Comparison of ENCODE assay signal across 30 cellular contexts in the genomic region with DNA sequence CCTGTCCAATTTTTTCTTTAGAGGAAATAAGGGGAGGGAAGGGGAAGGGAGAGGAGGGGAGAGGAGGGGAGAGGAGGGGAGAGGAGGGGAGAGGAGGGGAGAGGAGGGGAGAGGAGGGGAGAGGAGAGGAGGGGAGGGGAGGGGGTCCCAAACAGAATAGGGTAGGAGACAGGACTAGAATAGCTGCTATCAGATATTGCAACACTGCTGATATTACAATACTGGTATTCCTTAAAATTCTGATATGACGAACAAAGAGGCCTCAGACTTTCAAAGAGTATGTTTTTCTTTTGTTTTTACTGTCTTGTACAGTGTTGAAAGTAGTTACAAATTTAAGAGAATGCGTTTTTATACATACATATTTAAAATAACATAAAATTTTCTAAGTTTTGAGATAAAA.
"Had no signal": no experiment of that assay in that cellular context is flagged by ENCODE, and none has a peak within 500 bp of the region (broad histone marks: within the 10 kb centered on the region; RNA-seq: fewer than 3 reads in every experiment).

No MANE protein-coding gene starts in this region.

- H3K27ac Mint-ChIP-seq: mesothelial cell of epicardium; neural progenitor cell; stimulated activated naive B cell treated with anti-CD40 and anti-IgM and Interleukin-4, amounts not matched to agents 10 μg/mL and 1 μg/mL and 100 μg/mL, for 72 hours had no signal

- H3K9me3 ChIP-seq: neutrophil, right atrium auricular region, testis, thyroid gland, vagina had no signal

- H3K27me3 Mint-ChIP-seq: naive B cell; stimulated activated naive B cell treated with anti-CD40 and anti-IgM and Interleukin-4, amounts not matched to agents 10 μg/mL and 1 μg/mL and 100 μg/mL, for 72 hours had no signal

- H3K36me3 ChIP-seq: neural progenitor cell, right atrium auricular region, thyroid gland had no signal

- H3K27me3 ChIP-seq: neural progenitor cell, neutrophil, right atrium auricular region, stomach, testis, thyroid gland, transverse colon, upper lobe of left lung, vagina had no signal

- DNase-seq: hippocampal formation; kidney glomerular epithelial cell; left cardiac atrium; mesendoderm; naive B cell; natural killer cell; nephron progenitor cell; occipital lobe; stimulated activated CD4-positive, alpha-beta T cell treated with anti-CD3 and anti-CD28 coated beads, Interleukin-12 subunit alpha, Interleukin-12 subunit beta, amount 100 ng/mL, for 4 hours; stimulated activated CD4-positive, alpha-beta T cell treated with anti-CD3 and anti-CD28 coated beads, Interleukin-15, amount 100 ng/mL, for 24 hours; stimulated activated CD4-positive, alpha-beta T cell treated with anti-CD3 and anti-CD28 coated beads, Interleukin-2, amount 100 ng/mL, for 24 hours; stimulated activated CD4-positive, alpha-beta T cell treated with anti-CD3 and anti-CD28 coated beads, Interleukin-4, amount 100 ng/mL, for 1 hour; stimulated activated naive B cell treated with anti-CD40 and anti-IgM and Interleukin-4, amounts not matched to agents 10 μg/mL and 1 μg/mL and 100 μg/mL, for 72 hours; stimulated activated naive CD8-positive, alpha-beta T cell treated with anti-CD3 and anti-CD28 coated beads, Interleukin-15, Interleukin-2, amounts not matched to agents 100 U/mL and 50 U/mL, for 24 hours; stomach; testis; thyroid gland; transverse colon; upper lobe of left lung had no signal

- H3K4me2 ChIP-seq: neural progenitor cell had no signal

- FAIRE-seq: keratinocyte had no signal

- H3K4me1 ChIP-seq: neural progenitor cell, parathyroid adenoma, right atrium auricular region, testis, thyroid gland, transverse colon, vagina had no signal

- H3K4me1 Mint-ChIP-seq: nephron progenitor cell, neural progenitor cell had no signal

- ATAC-seq: left cardiac atrium; left lobe of liver; natural killer cell; sciatic nerve; stimulated activated naive B cell treated with anti-CD40 and anti-IgM and Interleukin-4, amounts not matched to agents 10 μg/mL and 1 μg/mL and 100 μg/mL, for 72 hours; stimulated activated naive CD8-positive, alpha-beta T cell treated with anti-CD3 and anti-CD28 coated beads, Interleukin-15, Interleukin-2, amounts not matched to agents 100 U/mL and 50 U/mL, for 24 hours had no signal

- H3K27ac ChIP-seq: neural progenitor cell, neutrophil, parathyroid adenoma, skin epidermis, stomach, thyroid gland, transverse colon, vagina had no signal

- H3K9me3 Mint-ChIP-seq: natural killer cell had no signal

- H2AFZ ChIP-seq: neural progenitor cell, parathyroid adenoma had no signal

- H3K9ac ChIP-seq: neural progenitor cell, parathyroid adenoma had no signal

- H3K4me3 ChIP-seq: lung, neural progenitor cell, right atrium auricular region, skin epidermis, stomach, testis, thyroid gland, transverse colon, upper lobe of left lung, vagina had no signal

- H3K4me3 Mint-ChIP-seq: mesothelial cell of epicardium; naive B cell; natural killer cell; nephron progenitor cell; neural progenitor cell; stimulated activated naive B cell treated with anti-CD40 and anti-IgM and Interleukin-4, amounts not matched to agents 10 μg/mL and 1 μg/mL and 100 μg/mL, for 72 hours had no signal
